ENCODE assay signal across 1 cellular context in the genomic region with DNA sequence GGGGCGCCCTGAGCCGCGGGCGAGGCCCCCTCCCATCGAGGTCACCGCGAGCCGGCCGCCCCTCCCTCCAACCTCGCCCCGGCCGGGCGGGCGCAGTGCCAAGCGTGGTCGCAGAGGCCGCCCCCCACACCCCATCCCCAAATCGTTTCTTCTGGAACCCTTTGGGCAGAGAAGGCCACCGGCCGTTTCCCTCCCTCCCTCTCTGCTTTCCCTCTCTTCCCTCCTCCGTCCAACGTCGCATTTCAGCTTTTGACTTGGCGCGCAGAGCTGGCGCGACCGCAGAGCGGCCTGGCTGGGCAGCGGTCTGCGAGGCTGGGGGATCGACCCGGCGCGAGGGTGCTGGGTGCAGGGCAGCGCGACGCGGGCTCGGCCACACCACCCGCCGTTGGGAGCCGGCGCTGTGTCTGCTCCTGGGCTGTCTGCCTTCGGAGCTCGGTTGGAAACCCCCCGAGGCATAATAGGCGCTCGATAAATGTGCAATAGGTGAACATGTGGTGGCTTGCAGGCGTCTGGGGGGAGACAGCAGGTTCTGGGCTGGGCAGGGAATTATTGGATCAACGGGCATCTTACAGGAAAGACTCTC.
TF ChIP-seq lines count a peak whose summit lies in the region.

No MANE protein-coding gene starts in this region.

TF ChIP-seq in GM23338, 12 proteins besides CTCF, POLR2A, EP300 and RAD21 (continued from another document):
- no peak for TF ChIP-seq ZNF462 (CRISPR knock-in tag; IDR thresholded peaks at IDR 0.05)
- TF ChIP-seq ZNF331 (CRISPR knock-in tag; IDR thresholded peaks at IDR 0.05; ENCODE audit: low read depth) = no peak
- TF ChIP-seq EZH2phosphoT487 (IDR thresholded peaks at IDR 0.05; ENCODE audit: unreplicated experiment) = no peak
- peak; percentile 72 for TF ChIP-seq EZH2 (IDR thresholded peaks at IDR 0.05; ENCODE audit: low read depth, unreplicated experiment)
- no peak for TF ChIP-seq POLR2AphosphoS5 (IDR thresholded peaks at IDR 0.05; ENCODE audit: low read depth)
